ENCODE assay signal across 8 cellular contexts in genomic region chr10:71849461-71849908, GRCh38. TPM values are rescaled to one million over a fixed set of nuclear protein-coding genes. Genes with fewer than 3 reads are reported as not detected.
A peak's percentile ranks its signal among the peaks of the same experiment; 100 is the strongest.
DNase-seq lines count a peak whose midpoint lies in the region; ATAC-seq and TF ChIP-seq lines count a peak whose summit lies in the region.

No MANE protein-coding gene starts in this region.

- peak overlapping the region; percentile 93 for H3K4me3 Mint-ChIP-seq in activated CD4-positive, alpha-beta T cell treated with anti-CD3 and anti-CD28 coated beads, Interleukin-2, amount 10 ng/mL, durations not matched to agents 24 days and 14 days

- H3K27me3 Mint-ChIP-seq in activated CD4-positive, alpha-beta T cell treated with anti-CD3 and anti-CD28 coated beads, Interleukin-2, amount 10 ng/mL, durations not matched to agents 24 days and 14 days: no peaks in the 10 kb centered on the region

- no peaks in the 10 kb centered on the region for H3K9me3 ChIP-seq in adrenal gland (replicated peaks in 1 of 3)
- no peaks in the 10 kb centered on the region for H3K9me3 ChIP-seq in right lobe of liver
- no peaks in the 10 kb centered on the region for H3K9me3 ChIP-seq in testis
- no peaks in the 10 kb centered on the region for H3K9me3 ChIP-seq in body of pancreas

- peaks cover 10% of the 10 kb centered on the region for H3K36me3 Mint-ChIP-seq in activated CD4-positive, alpha-beta T cell treated with anti-CD3 and anti-CD28 coated beads, Interleukin-2, amount 10 ng/mL, durations not matched to agents 24 days and 14 days (ENCODE audit: low read depth)

- no peak overlapping the region for H3K27ac Mint-ChIP-seq in activated CD4-positive, alpha-beta T cell treated with anti-CD3 and anti-CD28 coated beads, Interleukin-2, amount 10 ng/mL, durations not matched to agents 24 days and 14 days

- TF ChIP-seq CTCF in adrenal gland (IDR thresholded peaks at IDR 0.05): no peak
- no peak for TF ChIP-seq CTCF in right lobe of liver (IDR thresholded peaks at IDR 0.05)
- TF ChIP-seq CTCF in testis (IDR thresholded peaks at IDR 0.05): no peak
- no peak for TF ChIP-seq CTCF in body of pancreas (IDR thresholded peaks at IDR 0.05)

- H3K4me1 Mint-ChIP-seq in activated CD4-positive, alpha-beta T cell treated with anti-CD3 and anti-CD28 coated beads, Interleukin-2, amount 10 ng/mL, durations not matched to agents 24 days and 14 days: peaks cover 38% of the 10 kb centered on the region

- intact Hi-C loops in activated CD4-positive, alpha-beta T cell treated with anti-CD3 and anti-CD28 coated beads, Interleukin-2, amount 10 ng/mL, durations not matched to agents 24 days and 14 days (cut with micrococcal nuclease): no loop called here
- intact Hi-C loops in adrenal gland (cut with DNase I): no loop called here
- intact Hi-C loops in right lobe of liver (cut with DNase I): no loop called here
- intact Hi-C loops in testis (cut with DNase I; ENCODE audit: low total_unique reads): no loop called here
- intact Hi-C loops in body of pancreas (cut with DNase I): no loop called here

- peak in 1 of 2 donors; percentile 6 for TF ChIP-seq POLR2A in adrenal gland (IDR thresholded peaks at IDR 0.05)
- no peak for TF ChIP-seq POLR2A in right lobe of liver (IDR thresholded peaks at IDR 0.05)
- TF ChIP-seq POLR2A in testis (IDR thresholded peaks at IDR 0.05): no peak
- no peak for TF ChIP-seq POLR2A in body of pancreas (IDR thresholded peaks at IDR 0.05)

- WGBS in adrenal gland, 4 donors: 77 to 91% (median 84%) methylated on average over 17 of the region's 17 CpGs
- 60% methylated on average over 16 of the region's 17 CpGs for WGBS in right lobe of liver (ENCODE audit: insufficient coverage, low coverage, low lambda C conversion rate, missing lambda C conversion rate)
- WGBS in testis, 2 donors: 53 to 67% methylated on average over 17 of the region's 17 CpGs
- WGBS in body of pancreas, 2 donors: 81% methylated on average over 17 of the region's 17 CpGs

- H3K27me3 ChIP-seq in adrenal gland (no peaks in the 10 kb centered on the region), right lobe of liver (no peaks in the 10 kb centered on the region), testis (no peaks in the 10 kb centered on the region), body of pancreas (no peaks in the 10 kb centered on the region)

- H3K4me1 ChIP-seq in adrenal gland (replicated peaks in 1 of 2): peaks cover 45 to 64% of the 10 kb centered on the region in 2 donors
- H3K4me1 ChIP-seq in right lobe of liver: peaks cover 0 to 49% (median 10%) of the 10 kb centered on the region in 4 donors
- H3K4me1 ChIP-seq in testis: peaks cover 28% of the 10 kb centered on the region
- H3K4me1 ChIP-seq in body of pancreas: peaks cover 55% of the 10 kb centered on the region

- H3K36me3 ChIP-seq in adrenal gland (replicated peaks in 1 of 2) (no peaks in the 10 kb centered on the region), right lobe of liver (no peaks in the 10 kb centered on the region), testis (ENCODE audit: low read depth, missing control alignments) (no peaks in the 10 kb centered on the region), body of pancreas (replicated peaks in 1 of 2; ENCODE audit: insufficient read depth in 1 of 2, low read depth in 2 of 2) (no peaks in the 10 kb centered on the region)

- H3K4me3 ChIP-seq in adrenal gland (peak overlapping the region in 2 of 4 donors; percentile 79 to 83), right lobe of liver (peak overlapping the region; percentile 91 to 95 (median 93)), testis (peak overlapping the region; percentile 16 to 93), body of pancreas (no peak overlapping the region)

- peak overlapping the region in 4 of 5 donors; percentile 7 to 99 (median 98) for H3K27ac ChIP-seq in adrenal gland
- H3K27ac ChIP-seq in right lobe of liver: peak overlapping the region in 2 of 3 donors; percentile 98
- H3K27ac ChIP-seq in testis: peak overlapping the region; percentile 97 to 98
- H3K27ac ChIP-seq in body of pancreas: peak overlapping the region in 2 of 4 donors; percentile 3 to 97

- no peak for ATAC-seq in right lobe of liver
- ATAC-seq in body of pancreas: no peak

- no peak for DNase-seq in activated CD4-positive, alpha-beta T cell treated with anti-CD3 and anti-CD28 coated beads, Interleukin-2, amount 10 ng/mL, durations not matched to agents 24 days and 14 days
- DNase-seq in activated CD4-positive, alpha-beta T cell treated with anti-CD3 and anti-CD28 coated beads for 1 hour: no peak
- DNase-seq in adrenal gland (no peak), right lobe of liver (no peak), testis (no peak), COLO829 (ENCODE audit: low spot score) (no peak), NCI-H748 treated with DMSO at 0.1 percent for 48 hours (lab: John Stamatoyannopoulos, UW) (no peak), body of pancreas (no peak)

- H3K9me3 Mint-ChIP-seq in activated CD4-positive, alpha-beta T cell treated with anti-CD3 and anti-CD28 coated beads, Interleukin-2, amount 10 ng/mL, durations not matched to agents 24 days and 14 days: peaks cover 6% of the 10 kb centered on the region

RNA-seq across cellular contexts. Expression of gene PSAP, which starts 1.6 kb away (rescaled TPM):
- total RNA-seq in activated CD4-positive, alpha-beta T cell treated with anti-CD3 and anti-CD28 coated beads, Interleukin-2, amount 10 ng/mL, durations not matched to agents 24 days and 14 days: 97.9 and 99.9 TPM in 2 replicates
- total RNA-seq in adrenal gland (1,000 to 10,000 TPM; 1,730 to 3,452 (median 2,381) TPM), right lobe of liver (100 to 1,000 TPM; 520 to 743 (median 570) TPM), testis (1,000 to 10,000 TPM; 1,011 to 1,399 TPM), body of pancreas (100 to 1,000 TPM; 488 to 516 TPM)
- polyA plus RNA-seq in adrenal gland (1,000 to 10,000 TPM in 1 of 3 donors, 100 to 1,000 TPM in 2; 623 to 1,694 (median 805) TPM), testis (ENCODE audit: insufficient read depth, low read depth, low replicate concordance) (1,346 TPM)

Comparison
In these comparisons a context has a peak if more than half of its experiments do, and no peak if none do; other contexts are left out.
1. H3K4me3 ChIP-seq: peak in right lobe of liver (3 of 3) and testis (2 of 2); none in body of pancreas (0 of 2).